ENCODE assay signal across 12 cellular contexts in the genomic region with DNA sequence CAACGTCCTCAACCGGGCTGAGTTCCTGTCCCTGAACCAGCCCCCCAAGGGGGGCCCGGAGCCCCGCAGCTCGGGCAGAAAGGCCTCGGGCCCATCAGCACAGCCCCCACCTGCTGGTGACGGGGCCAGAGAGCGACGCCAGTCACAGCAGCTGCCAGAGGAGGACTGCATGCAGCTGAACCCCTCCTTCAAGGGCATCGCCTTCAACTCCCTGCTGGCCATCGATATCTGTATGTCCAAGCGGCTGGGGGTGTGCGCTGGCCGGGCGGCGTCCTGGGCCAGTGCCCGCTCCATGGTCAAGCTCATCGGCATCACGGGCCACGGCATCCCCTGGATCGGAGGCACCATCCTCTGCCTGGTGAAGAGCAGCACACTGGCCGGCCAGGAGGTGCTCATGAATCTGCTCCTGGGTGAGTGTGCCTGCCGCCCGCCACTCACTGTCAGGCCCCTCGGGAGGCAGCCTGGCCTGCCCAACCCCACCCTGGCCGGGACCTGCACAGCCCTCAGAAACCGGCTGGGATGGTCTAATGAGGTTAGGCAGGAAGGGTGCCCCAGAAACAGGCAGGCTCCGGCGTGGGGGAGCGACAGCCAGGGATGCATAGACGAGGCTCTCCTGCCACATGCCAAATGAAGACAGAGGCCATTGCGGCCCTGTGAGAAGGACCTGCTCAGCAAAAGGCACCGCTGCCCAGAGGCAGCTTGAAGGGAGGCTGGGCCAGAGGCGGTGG. TPM values are rescaled to one million over a fixed set of nuclear protein-coding genes. Genes with fewer than 3 reads are reported as not detected.
DNase-seq lines count a peak whose midpoint lies in the region; ATAC-seq and TF ChIP-seq lines count a peak whose summit lies in the region.
"Had no signal": no experiment of that assay in that cellular context is flagged by ENCODE, and none has a peak within 500 bp of the region (broad histone marks: within the 10 kb centered on the region; RNA-seq: fewer than 3 reads in every experiment).

No MANE protein-coding gene starts in this region.

- peak; percentile 21 to 22 for ATAC-seq in gastrocnemius medialis
- ATAC-seq in activated T-helper 17 cell treated with anti-CD3 and anti-CD28 coated beads, Interleukin-2, amount 50 U/mL, for 72 hours (replicated peaks) = no peak

- peak; percentile 21 for DNase-seq in EH (ENCODE audit: low read depth)
- no peak for DNase-seq in astrocyte of the spinal cord (ENCODE audit: low read depth, low spot score)
- no peak for DNase-seq in right atrium auricular region (ENCODE audit: low spot score)
- DNase-seq in gastrocnemius medialis = peak in 1 of 2 donors; percentile 64
- no peak for DNase-seq in hepatocyte (ENCODE audit: low spot score)
- DNase-seq in SIG-M5 treated with dmso at 0.1 percent for 504 hours (lab: John Stamatoyannopoulos, UW; ENCODE audit: unreplicated experiment) = no peak
- no peak for DNase-seq in NCI-H1694 treated with DMSO at 0.1 percent for 48 hours (lab: John Stamatoyannopoulos, UW)
- DNase-seq: cortex of kidney, RPMI8226 had no signal

- no peak for TF ChIP-seq POLR2A in gastrocnemius medialis (IDR thresholded peaks at IDR 0.05)

- H3K4me3 Mint-ChIP-seq in activated T-helper 17 cell treated with anti-CD3 and anti-CD28 coated beads, Interleukin-2, amount 50 U/mL, for 72 hours = no peak overlapping the region

- no peaks in the 10 kb centered on the region for H3K9me3 Mint-ChIP-seq in activated T-helper 17 cell treated with anti-CD3 and anti-CD28 coated beads, Interleukin-2, amount 50 U/mL, for 72 hours
- H3K9me3 Mint-ChIP-seq: memory B cell had no signal

- H3K36me3 Mint-ChIP-seq in activated T-helper 17 cell treated with anti-CD3 and anti-CD28 coated beads, Interleukin-2, amount 50 U/mL, for 72 hours (ENCODE audit: low read depth) = no peaks in the 10 kb centered on the region
- H3K36me3 Mint-ChIP-seq: memory B cell had no signal

- no peaks in the 10 kb centered on the region for H4K20me1 ChIP-seq in hepatocyte (ENCODE audit: insufficient read depth, poor library complexity, severe bottlenecking)

- 91% methylated on average over 31 of the region's 34 CpGs for WGBS in hepatocyte (ENCODE audit: low lambda C conversion rate, missing lambda C conversion rate)

- H3K27ac Mint-ChIP-seq in activated T-helper 17 cell treated with anti-CD3 and anti-CD28 coated beads, Interleukin-2, amount 50 U/mL, for 72 hours = no peak overlapping the region
- H3K27ac Mint-ChIP-seq: memory B cell had no signal

- H3K9me2 ChIP-seq in hepatocyte (replicated peaks; ENCODE audit: insufficient read depth) = no peaks in the 10 kb centered on the region

- H3K9me3 ChIP-seq in right atrium auricular region = no peaks in the 10 kb centered on the region
- H3K9me3 ChIP-seq in gastrocnemius medialis = no peaks in the 10 kb centered on the region
- no peaks in the 10 kb centered on the region for H3K9me3 ChIP-seq in hepatocyte (ENCODE audit: low read depth)

- no peaks in the 10 kb centered on the region for H3K79me2 ChIP-seq in hepatocyte

- H3K4me2 ChIP-seq in hepatocyte = no peak overlapping the region
- H3K4me2 ChIP-seq: KMS-11 had no signal

- no peak for TF ChIP-seq CTCF in astrocyte of the spinal cord (IDR thresholded peaks at IDR 0.05; ENCODE audit: low read depth, low read length)
- no peak for TF ChIP-seq CTCF in right atrium auricular region (IDR thresholded peaks at IDR 0.05)
- no peak for TF ChIP-seq CTCF in gastrocnemius medialis (IDR thresholded peaks at IDR 0.05 in 4 of 5, conservative IDR thresholded peaks at IDR 0.05 in 1 of 5)
- no peak for TF ChIP-seq CTCF in hepatocyte (IDR thresholded peaks at IDR 0.05; ENCODE audit: poor library complexity)

- in situ Hi-C loops in astrocyte of the spinal cord (cut with HindIII; ENCODE audit: low sequenced_read_pairs) (no loop called here), gastrocnemius medialis (cut with MboI; ENCODE audit: low sequenced_read_pairs in 4 of 4) (no loop called here)

- intact Hi-C loops in gastrocnemius medialis (cut with DNase I; ENCODE audit: low total_unique reads) = no loop called here

- no peaks in the 10 kb centered on the region for H3K4me1 Mint-ChIP-seq in activated T-helper 17 cell treated with anti-CD3 and anti-CD28 coated beads, Interleukin-2, amount 50 U/mL, for 72 hours
- H3K4me1 Mint-ChIP-seq: memory B cell had no signal

- H3K36me3 ChIP-seq in right atrium auricular region = peaks cover 7% of the 10 kb centered on the region
- no peaks in the 10 kb centered on the region for H3K36me3 ChIP-seq in gastrocnemius medialis
- H3K36me3 ChIP-seq in hepatocyte (replicated peaks; ENCODE audit: insufficient read depth, low read depth) = no peaks in the 10 kb centered on the region

- peaks cover 0 to 55% of the 10 kb centered on the region in 2 donors for H3K4me1 ChIP-seq in right atrium auricular region
- peaks cover 53 to 71% of the 10 kb centered on the region in 2 donors for H3K4me1 ChIP-seq in gastrocnemius medialis
- H3K4me1 ChIP-seq in hepatocyte (ENCODE audit: insufficient read depth) = no peaks in the 10 kb centered on the region

- no peaks in the 10 kb centered on the region for H3K27me3 Mint-ChIP-seq in activated T-helper 17 cell treated with anti-CD3 and anti-CD28 coated beads, Interleukin-2, amount 50 U/mL, for 72 hours
- H3K27me3 Mint-ChIP-seq: memory B cell had no signal

- H3K4me3 ChIP-seq in astrocyte of the spinal cord (ENCODE audit: low read depth, low read length) (peak overlapping the region; percentile 40), right atrium auricular region (peak overlapping the region; percentile 59 to 60), gastrocnemius medialis (peak overlapping the region; percentile 58 to 80 (median 67)), hepatocyte (no peak overlapping the region)

- H3K27ac ChIP-seq in right atrium auricular region (peak overlapping the region; percentile 87 to 93), gastrocnemius medialis (peak overlapping the region; percentile 96 to 100 (median 98)), hepatocyte (no peak overlapping the region)
- H3K27ac ChIP-seq: KMS-11 had no signal

- H2AFZ ChIP-seq in hepatocyte = no peak overlapping the region

- H3K27me3 ChIP-seq in right atrium auricular region = no peaks in the 10 kb centered on the region
- H3K27me3 ChIP-seq in gastrocnemius medialis = no peaks in the 10 kb centered on the region
- no peaks in the 10 kb centered on the region for H3K27me3 ChIP-seq in hepatocyte

RNA-seq across cellular contexts. Expression of a gene that starts 0.7 kb away (rescaled TPM):
- total RNA-seq in right atrium auricular region (100 to 1,000 TPM; 124 to 216 TPM), gastrocnemius medialis (100 to 1,000 TPM; 110 to 395 (median 184) TPM), hepatocyte (0.20 TPM in 1 of 2 replicates, not detected in the other)
- polyA plus RNA-seq in hepatocyte = 0.46 and 0.92 TPM in 2 replicates
- total RNA-seq in activated T-helper 17 cell treated with anti-CD3 and anti-CD28 coated beads, Interleukin-2, amount 50 U/mL, for 72 hours = not detected

RNA-seq across cellular contexts. Expression of a gene that starts 13.9 kb away (rescaled TPM):
- 10 to 100 TPM; 31.8 to 55.3 TPM for total RNA-seq in right atrium auricular region
- total RNA-seq in gastrocnemius medialis = 10 to 100 TPM in 2 of 4 donors, 1 to 10 TPM in 2; 3.6 to 16.0 (median 10.1) TPM
- total RNA-seq in hepatocyte = 0.27 and 0.52 TPM in 2 replicates
- polyA plus RNA-seq in hepatocyte = 0.61 TPM in 1 of 2 replicates, not detected in the other
- 10 to 100 TPM; 29.1 to 50.2 TPM for total RNA-seq in activated T-helper 17 cell treated with anti-CD3 and anti-CD28 coated beads, Interleukin-2, amount 50 U/mL, for 72 hours

Comparison
In these comparisons a context has a peak if more than half of its experiments do, and no peak if none do; other contexts are left out.
1. RNA of a gene that starts 0.7 kb away (total RNA-seq): 110 to 395 TPM in gastrocnemius medialis and 124 to 216 TPM in right atrium auricular region; 0.20 TPM in hepatocyte and not detected in activated T-helper 17 cell treated with anti-CD3 and anti-CD28 coated beads, Interleukin-2, amount 50 U/mL, for 72 hours; every median in the first group is over 10 times any median in the second.